Comparison of ENCODE assay signal across 30 cellular contexts in the genomic region with DNA sequence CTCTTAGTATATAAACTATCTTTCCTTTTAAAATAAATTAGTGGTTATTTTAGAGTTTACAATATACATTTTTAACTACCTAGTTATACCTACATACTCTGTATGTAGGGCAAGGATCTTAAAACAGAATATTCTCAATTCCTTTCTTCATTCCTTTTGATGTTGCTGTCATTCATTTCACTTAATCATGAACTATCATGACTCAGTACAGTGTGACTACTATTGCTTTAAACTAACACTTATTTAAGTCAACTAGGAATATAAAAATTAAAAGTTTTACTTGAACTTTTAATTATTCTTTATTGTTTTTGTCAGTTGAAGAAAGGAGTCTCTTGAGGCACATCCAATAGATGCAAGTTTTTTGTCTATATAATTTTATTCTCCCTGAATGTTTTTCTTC.
"Had no signal": no experiment of that assay in that cellular context is flagged by ENCODE, and none has a peak within 500 bp of the region (broad histone marks: within the 10 kb centered on the region; RNA-seq: fewer than 3 reads in every experiment).

No MANE protein-coding gene starts in this region.

- H3K9me3 ChIP-seq: neutrophil, upper lobe of right lung had no signal

- H3K27ac Mint-ChIP-seq: activated naive CD4-positive, alpha-beta T cell treated with anti-CD3 and anti-CD28 coated beads, Interleukin-2, amount 10 ng/mL, durations not matched to agents 7 days and 5 days; activated naive CD8-positive, alpha-beta T cell treated with anti-CD3 and anti-CD28 coated beads, Interleukin-2, amount 10 ng/mL, durations not matched to agents 7 days and 5 days; effector memory CD8-positive, alpha-beta T cell; mesothelial cell of epicardium; naive B cell; nephron progenitor cell; T-helper 17 cell had no signal

- H3K36me3 ChIP-seq: neutrophil, suprapubic skin, tibial artery, upper lobe of right lung, WERI-Rb-1 had no signal

- H3K9ac ChIP-seq: parathyroid adenoma had no signal

- DNase-seq: activated CD4-positive, alpha-beta T cell treated with anti-CD3 and anti-CD28 coated beads for 48 hours; activated CD4-positive, alpha-beta T cell treated with anti-CD3 and anti-CD28 coated beads, Interleukin-2, amount 50 U/mL, for 48 hours; activated CD8-positive, alpha-beta memory T cell treated with anti-CD3 and anti-CD28 coated beads for 24 hours; activated gamma-delta T cell; activated naive CD4-positive, alpha-beta T cell treated with anti-CD3 and anti-CD28 coated beads, Interleukin-2, amount 10 ng/mL, durations not matched to agents 7 days and 5 days; activated naive CD8-positive, alpha-beta T cell treated with anti-CD3 and anti-CD28 coated beads, Interleukin-2, amount 10 ng/mL, durations not matched to agents 7 days and 5 days; amygdala; effector memory CD8-positive, alpha-beta T cell; foreskin fibroblast; head of caudate nucleus; hippocampal formation; kidney; naive B cell; nephron progenitor cell; right cardiac atrium; stimulated activated CD4-positive, alpha-beta T cell treated with anti-CD3 and anti-CD28 coated beads, Interleukin-15, amount 100 ng/mL, for 24 hours; stimulated activated CD4-positive, alpha-beta T cell treated with anti-CD3 and anti-CD28 coated beads, Interleukin-2, amount 100 ng/mL, for 24 hours; stimulated activated naive CD4-positive, alpha-beta T cell; T-helper 17 cell; T1000; tibial artery; upper lobe of right lung; WERI-Rb-1 had no signal

- ATAC-seq: activated CD4-positive, CD25-positive, alpha-beta regulatory T cell treated with anti-CD3 and anti-CD28 coated beads, Interleukin-2, amount 50 U/mL, for 24 hours; effector memory CD8-positive, alpha-beta T cell; esophagus mucosa; right cardiac atrium; T-helper 17 cell; upper lobe of right lung had no signal

- H3K27ac ChIP-seq: coronary artery, neutrophil, parathyroid adenoma, suprapubic skin, tibial artery, upper lobe of right lung, WERI-Rb-1 had no signal

- H3K4me3 ChIP-seq: coronary artery, suprapubic skin, tibial artery, upper lobe of right lung had no signal

- H3K4me1 ChIP-seq: parathyroid adenoma, suprapubic skin, tibial artery, upper lobe of right lung had no signal

- H3K36me3 Mint-ChIP-seq: activated naive CD4-positive, alpha-beta T cell treated with anti-CD3 and anti-CD28 coated beads, Interleukin-2, amount 10 ng/mL, durations not matched to agents 7 days and 5 days; activated naive CD8-positive, alpha-beta T cell treated with anti-CD3 and anti-CD28 coated beads, Interleukin-2, amount 10 ng/mL, durations not matched to agents 7 days and 5 days; mesothelial cell of epicardium; naive B cell had no signal

- H3K9me3 Mint-ChIP-seq: activated naive CD8-positive, alpha-beta T cell treated with anti-CD3 and anti-CD28 coated beads, Interleukin-2, amount 10 ng/mL, durations not matched to agents 7 days and 5 days had no signal

- H2AFZ ChIP-seq: parathyroid adenoma had no signal

- H3K4me3 Mint-ChIP-seq: activated naive CD4-positive, alpha-beta T cell treated with anti-CD3 and anti-CD28 coated beads, Interleukin-2, amount 10 ng/mL, durations not matched to agents 7 days and 5 days; activated naive CD8-positive, alpha-beta T cell treated with anti-CD3 and anti-CD28 coated beads, Interleukin-2, amount 10 ng/mL, durations not matched to agents 7 days and 5 days; effector memory CD8-positive, alpha-beta T cell; mesothelial cell of epicardium; naive B cell; nephron progenitor cell; T-helper 17 cell had no signal

- H3K4me1 Mint-ChIP-seq: activated naive CD4-positive, alpha-beta T cell treated with anti-CD3 and anti-CD28 coated beads, Interleukin-2, amount 10 ng/mL, durations not matched to agents 7 days and 5 days; activated naive CD8-positive, alpha-beta T cell treated with anti-CD3 and anti-CD28 coated beads, Interleukin-2, amount 10 ng/mL, durations not matched to agents 7 days and 5 days; naive B cell; T-helper 17 cell had no signal

- H3K27me3 ChIP-seq: neutrophil, suprapubic skin, tibial artery, upper lobe of right lung had no signal
